In genomic region chr18:12304351-12305210, GRCh38 we compare ENCODE assay signal across 16 cellular contexts. TPM values are rescaled to one million over a fixed set of nuclear protein-coding genes. Genes with fewer than 3 reads are reported as not detected.
DNase-seq lines count a peak whose midpoint lies in the region; ATAC-seq and TF ChIP-seq lines count a peak whose summit lies in the region.
"Had no signal": no experiment of that assay in that cellular context is flagged by ENCODE, and none has a peak within 500 bp of the region (broad histone marks: within the 10 kb centered on the region; RNA-seq: fewer than 3 reads in every experiment).

No MANE protein-coding gene starts in this region.

- DNase-seq in MG63 (peak; percentile 23), NCI-H69 (lab: John Stamatoyannopoulos, UW) (peak; percentile 90), foreskin keratinocyte (peak in 1 of 2 donors; percentile 73), superior temporal gyrus (ENCODE audit: extremely low spot score) (peak; percentile 30)
- DNase-seq in stimulated activated CD4-positive, alpha-beta T cell treated with anti-CD3 and anti-CD28 coated beads, Interleukin-2, amount 100 ng/mL, for 48 hours = no peak
- DNase-seq: activated B cell treated with CpG ODN at 0.5 μM for 24 hours; activated T-cell treated with anti-CD3 and anti-CD28 coated beads, Interleukin-2, amount 50 U/mL, for 48 hours; midbrain; NCI-H82; stimulated activated CD4-positive, alpha-beta T cell treated with anti-CD3 and anti-CD28 coated beads, Interleukin-4, amount 100 ng/mL, for 1 hour had no signal

- no peaks in the 10 kb centered on the region for H3K9me3 ChIP-seq in MG63
- H3K9me3 ChIP-seq: ascending aorta had no signal

- ATAC-seq in foreskin keratinocyte (peak; percentile 16), HG03039 (IDR thresholded peaks at IDR 0.05; ENCODE audit: unreplicated experiment) (no peak), GM21515 (IDR thresholded peaks at IDR 0.05; ENCODE audit: unreplicated experiment) (no peak)

- no peak overlapping the region for H3K4me3 ChIP-seq in MG63
- H3K4me3 ChIP-seq: ascending aorta, hepatocyte had no signal

- H3K36me3 ChIP-seq in MG63 = peaks cover 9% of the 10 kb centered on the region
- H3K36me3 ChIP-seq: ascending aorta had no signal

- no peaks in the 10 kb centered on the region for H3K4me1 ChIP-seq in foreskin keratinocyte

- H3K27ac ChIP-seq in foreskin keratinocyte = no peak overlapping the region
- H3K27ac ChIP-seq: ascending aorta, hepatocyte had no signal

- H3K27me3 ChIP-seq in MG63 (no peaks in the 10 kb centered on the region), foreskin keratinocyte (no peaks in the 10 kb centered on the region)
- H3K27me3 ChIP-seq: ascending aorta had no signal

- no peak for TF ChIP-seq CTCF in foreskin keratinocyte (conservative IDR thresholded peaks at IDR 0.05)

RNA-seq across cellular contexts. Expression of gene TUBB6, which starts 3.5 kb away (rescaled TPM):
- 220 and 503 TPM in 2 replicates for total RNA-seq in MG63 (2014; rRNA removed; shearing (Covaris generic); ENCODE audit: low replicate concordance)
- 772 and 774 TPM in 2 replicates for total RNA-seq in foreskin keratinocyte
- 680 and 693 TPM in 2 replicates for polyA plus RNA-seq in foreskin keratinocyte

RNA-seq across cellular contexts. Expression of gene CIDEA, which starts 50.4 kb away (rescaled TPM):
- total RNA-seq in MG63 (2014; rRNA removed; shearing (Covaris generic); ENCODE audit: low replicate concordance) = not detected in 2 replicates
- total RNA-seq in foreskin keratinocyte = 12.3 and 12.5 TPM in 2 replicates
- polyA plus RNA-seq in foreskin keratinocyte = 18.5 and 21.2 TPM in 2 replicates
- total RNA-seq: activated B cell treated with CpG ODN at 0.5 μM for 24 hours, ascending aorta, hepatocyte, progenitor cell of endocrine pancreas, SK-MEL-5 had no signal
- polyA plus RNA-seq: hepatocyte had no signal

Comparison
In these comparisons a context has a peak if more than half of its experiments do, and no peak if none do; other contexts are left out.
1. DNase-seq: peak in MG63 (single experiment), NCI-H69 (single experiment) and superior temporal gyrus (single experiment); none in stimulated activated CD4-positive, alpha-beta T cell treated with anti-CD3 and anti-CD28 coated beads, Interleukin-2, amount 100 ng/mL, for 48 hours (0 of 2).
2. RNA of gene CIDEA, which starts 50.4 kb away (total RNA-seq): 12.3 to 12.5 TPM in foreskin keratinocyte; not detected in MG63; every median in the first group is over 10 times any median in the second.